ENCODE assay signal across 13 cellular contexts in genomic region chr5:31476607-31477200, GRCh38.
"Had no signal": no experiment of that assay in that cellular context is flagged by ENCODE, and none has a peak within 500 bp of the region (broad histone marks: within the 10 kb centered on the region; RNA-seq: fewer than 3 reads in every experiment).

No MANE protein-coding gene starts in this region.

- H3K27me3 ChIP-seq: dorsolateral prefrontal cortex, hepatocyte, thyroid gland, uterus had no signal

- H3K4me1 ChIP-seq: thyroid gland had no signal

- H3K36me3 ChIP-seq: thyroid gland, uterus had no signal

- ATAC-seq: activated CD8-positive, alpha-beta T cell treated with anti-CD3 and anti-CD28 coated beads, Interleukin-2, amount 10 ng/mL, durations not matched to agents 7 days and 5 days had no signal

- H3K4me3 ChIP-seq: dorsolateral prefrontal cortex, hepatocyte, thyroid gland, uterus had no signal

- DNase-seq: activated CD8-positive, alpha-beta memory T cell treated with anti-CD3 and anti-CD28 coated beads, Interleukin-2, amount 50 U/mL, for 48 hours; activated CD8-positive, alpha-beta T cell treated with anti-CD3 and anti-CD28 coated beads, Interleukin-2, amount 10 ng/mL, durations not matched to agents 7 days and 5 days; activated gamma-delta T cell treated with Interleukin-2 at 50 U/mL for 16 hours; activated naive CD8-positive, alpha-beta T cell treated with anti-CD3 and anti-CD28 coated beads for 36 hours; endodermal cell; kidney; stimulated activated CD4-positive, alpha-beta T cell treated with anti-CD3 and anti-CD28 coated beads, Interleukin-12 subunit alpha, Interleukin-12 subunit beta, amount 100 ng/mL, for 4 hours; stimulated activated CD4-positive, alpha-beta T cell treated with anti-CD3 and anti-CD28 coated beads, Interleukin-2, amount 100 ng/mL, for 24 hours; T-helper 2 cell; thyroid gland had no signal

- H3K9me3 ChIP-seq: thyroid gland, uterus had no signal

- H3K27ac ChIP-seq: dorsolateral prefrontal cortex, hepatocyte, thyroid gland, uterus had no signal
